In genomic region chr22:18528597-18529415, GRCh38 we compare ENCODE assay signal across 8 cellular contexts. TPM values are rescaled to one million over a fixed set of nuclear protein-coding genes. Genes with fewer than 3 reads are reported as not detected.
DNase-seq lines count a peak whose midpoint lies in the region; ATAC-seq and TF ChIP-seq lines count a peak whose summit lies in the region.
"Not testable (repeated sequence)": the region's sequence is repeated elsewhere in the genome, so short reads cannot be mapped to it uniquely, and the experiment has no call there.

No MANE protein-coding gene starts in this region.

- not testable (repeated sequence) for H3K9me2 ChIP-seq in MM.1S (replicated peaks; ENCODE audit: insufficient read depth, low read length)

- not testable (repeated sequence) for H3K27me3 ChIP-seq in MM.1S (replicated peaks; ENCODE audit: insufficient read depth, low read length); skeletal muscle satellite cell (ENCODE audit: control insufficient read depth, insufficient read depth, low read length); tibial artery

- not testable (repeated sequence) for H3F3A ChIP-seq in MM.1S (ENCODE audit: insufficient read depth, low read length)

- not testable (repeated sequence) for H3K4me1 ChIP-seq in MM.1S (ENCODE audit: low read length); skeletal muscle satellite cell (ENCODE audit: control insufficient read depth, insufficient read depth, low read length); tibial artery

- DNase-seq in MM.1S (peak; percentile 76), cerebellar cortex (ENCODE audit: low spot score) (peak; percentile 58), iris pigment epithelial cell (ENCODE audit: low read depth) (peak; percentile 60), tibial artery (peak; percentile 30 to 84)
- peak; percentile 90 for DNase-seq in activated CD8-positive, alpha-beta memory T cell treated with anti-CD3 and anti-CD28 coated beads for 24 hours

- not testable (repeated sequence) for H3K9ac ChIP-seq in MM.1S (ENCODE audit: low read length); skeletal muscle satellite cell (ENCODE audit: low read depth, low read length)

- intact Hi-C loops in tibial artery (cut with DNase I; ENCODE audit: low total_unique reads) = not testable (repeated sequence)

- not testable (repeated sequence) for H3K36me3 ChIP-seq in MM.1S (replicated peaks; ENCODE audit: insufficient read depth, low read length); skeletal muscle satellite cell (ENCODE audit: insufficient read depth, low read length); tibial artery

- H4K20me1 ChIP-seq in MM.1S (ENCODE audit: insufficient read depth, low read length) = not testable (repeated sequence)

- not testable (repeated sequence) for H3K79me2 ChIP-seq in MM.1S (ENCODE audit: low read length)

- not testable (repeated sequence) for TF ChIP-seq CTCF in MM.1S (IDR thresholded peaks at IDR 0.05; ENCODE audit: low read length); tibial artery (IDR thresholded peaks at IDR 0.05)

- ATAC-seq in GM18867 (IDR thresholded peaks at IDR 0.05; ENCODE audit: unreplicated experiment) = peak; percentile 71
- ATAC-seq in HG02798 (IDR thresholded peaks at IDR 0.05; ENCODE audit: poor library complexity, unreplicated experiment) = peak; percentile 77

- H3K27ac ChIP-seq in MM.1S (ENCODE audit: low read length) = peak overlapping the region; percentile 43; the same call in 1 of the 2 replicates
- H3K27ac ChIP-seq in tibial artery = not testable (repeated sequence)

- not testable (repeated sequence) for H3K4me2 ChIP-seq in MM.1S (ENCODE audit: low read depth, low read length); skeletal muscle satellite cell (ENCODE audit: low read length)

- H3K4me3 ChIP-seq in MM.1S (ENCODE audit: low read length) = not testable (repeated sequence)
- H3K4me3 ChIP-seq in skeletal muscle satellite cell (ENCODE audit: low read length) (peak overlapping the region; percentile 55), tibial artery (peak overlapping the region; percentile 31 to 40)

- not testable (repeated sequence) for H3K9me3 ChIP-seq in MM.1S (replicated peaks; ENCODE audit: insufficient read depth, low read length); skeletal muscle satellite cell (replicated peaks; ENCODE audit: low read length); tibial artery

- not testable (repeated sequence) for H2AFZ ChIP-seq in MM.1S (ENCODE audit: low read length)

RNA-seq across cellular contexts. Expression of gene TMEM191B, which starts 1.2 kb away (rescaled TPM):
- total RNA-seq in skeletal muscle satellite cell (2012; rRNA removed) = 7.0 and 8.4 TPM in 2 replicates

RNA-seq across cellular contexts. Expression of gene GGTLC3, which starts 10.8 kb away (rescaled TPM):
- total RNA-seq in skeletal muscle satellite cell (2012; rRNA removed) = not detected in 2 replicates
